In genomic region chr21:45534591-45535331, GRCh38 we compare ENCODE assay signal across 1 cellular context.
TF ChIP-seq lines count a peak whose summit lies in the region.

No MANE protein-coding gene starts in this region.

TF ChIP-seq in H1, 55 proteins besides CTCF, POLR2A, EP300 and RAD21 (continued from another document):
- TF ChIP-seq HDAC2 (IDR thresholded peaks at IDR 0.05; ENCODE audit: borderline replicate concordance in 1 of 2, low read depth in 2 of 2, low read length in 2 of 2) (no peak), CHD7 (IDR thresholded peaks at IDR 0.05; ENCODE audit: insufficient replicate concordance, low read length) (no peak), SIN3A (conservative IDR thresholded peaks at IDR 0.05 in 1 of 2, IDR thresholded peaks at IDR 0.05 in 1 of 2; ENCODE audit: low read depth in 1 of 2, low read length in 2 of 2) (no peak), BCL11A (IDR thresholded peaks at IDR 0.05; ENCODE audit: low read depth in 2 of 2, low read length in 2 of 2) (no peak), EGR1 (IDR thresholded peaks at IDR 0.05; ENCODE audit: borderline replicate concordance, low read depth, low read length) (no peak), SP1 (IDR thresholded peaks at IDR 0.05; ENCODE audit: low read depth, low read length) (no peak), SUZ12 (IDR thresholded peaks at IDR 0.05; ENCODE audit: low read length) (no peak)
